In the genomic region with DNA sequence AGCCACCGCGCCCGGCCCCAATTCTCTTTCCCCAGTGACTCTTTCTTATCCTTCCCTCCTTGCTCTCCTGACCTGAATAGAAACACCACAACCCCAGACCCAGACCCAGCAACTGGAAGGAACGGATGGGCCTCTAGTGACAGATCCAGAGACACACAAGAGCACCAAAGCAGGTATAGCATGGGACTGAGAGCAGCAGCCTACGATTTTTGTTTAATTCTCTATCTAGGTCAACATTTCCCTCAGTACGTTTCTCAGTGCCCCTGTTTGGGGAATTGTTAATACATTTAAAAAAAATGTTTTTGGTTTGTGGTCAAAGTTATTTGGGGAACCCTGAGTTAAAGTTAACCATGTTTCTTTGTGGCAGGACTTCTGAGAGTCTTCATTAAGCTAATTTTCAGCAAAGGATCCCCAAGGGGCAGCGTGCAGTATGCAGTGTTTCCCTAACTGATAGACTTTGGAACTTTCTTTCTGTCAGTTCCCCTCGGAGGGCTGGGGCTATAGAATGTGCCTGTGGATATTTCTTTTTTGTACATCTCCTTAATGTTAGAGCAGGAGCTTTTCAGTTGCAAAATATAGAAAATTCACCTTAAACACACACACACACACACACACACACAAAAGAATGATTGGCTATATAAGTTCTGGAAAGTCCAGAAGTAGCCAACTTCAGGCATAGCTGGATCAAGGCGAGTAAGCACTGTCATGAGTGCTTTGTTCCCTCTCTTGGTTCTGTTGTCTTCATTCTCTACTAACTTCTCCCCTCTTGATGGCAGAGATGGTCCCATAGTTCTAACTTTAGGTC, we compare ENCODE assay signal across 1 cellular context.
A peak's percentile ranks its signal among the peaks of the same experiment; 100 is the strongest.
TF ChIP-seq lines count a peak whose summit lies in the region.

No MANE protein-coding gene starts in this region.

TF ChIP-seq in GM12878, 131 proteins besides CTCF, POLR2A, EP300 and RAD21 (continues in another document):
- TF ChIP-seq, protein P1, sequence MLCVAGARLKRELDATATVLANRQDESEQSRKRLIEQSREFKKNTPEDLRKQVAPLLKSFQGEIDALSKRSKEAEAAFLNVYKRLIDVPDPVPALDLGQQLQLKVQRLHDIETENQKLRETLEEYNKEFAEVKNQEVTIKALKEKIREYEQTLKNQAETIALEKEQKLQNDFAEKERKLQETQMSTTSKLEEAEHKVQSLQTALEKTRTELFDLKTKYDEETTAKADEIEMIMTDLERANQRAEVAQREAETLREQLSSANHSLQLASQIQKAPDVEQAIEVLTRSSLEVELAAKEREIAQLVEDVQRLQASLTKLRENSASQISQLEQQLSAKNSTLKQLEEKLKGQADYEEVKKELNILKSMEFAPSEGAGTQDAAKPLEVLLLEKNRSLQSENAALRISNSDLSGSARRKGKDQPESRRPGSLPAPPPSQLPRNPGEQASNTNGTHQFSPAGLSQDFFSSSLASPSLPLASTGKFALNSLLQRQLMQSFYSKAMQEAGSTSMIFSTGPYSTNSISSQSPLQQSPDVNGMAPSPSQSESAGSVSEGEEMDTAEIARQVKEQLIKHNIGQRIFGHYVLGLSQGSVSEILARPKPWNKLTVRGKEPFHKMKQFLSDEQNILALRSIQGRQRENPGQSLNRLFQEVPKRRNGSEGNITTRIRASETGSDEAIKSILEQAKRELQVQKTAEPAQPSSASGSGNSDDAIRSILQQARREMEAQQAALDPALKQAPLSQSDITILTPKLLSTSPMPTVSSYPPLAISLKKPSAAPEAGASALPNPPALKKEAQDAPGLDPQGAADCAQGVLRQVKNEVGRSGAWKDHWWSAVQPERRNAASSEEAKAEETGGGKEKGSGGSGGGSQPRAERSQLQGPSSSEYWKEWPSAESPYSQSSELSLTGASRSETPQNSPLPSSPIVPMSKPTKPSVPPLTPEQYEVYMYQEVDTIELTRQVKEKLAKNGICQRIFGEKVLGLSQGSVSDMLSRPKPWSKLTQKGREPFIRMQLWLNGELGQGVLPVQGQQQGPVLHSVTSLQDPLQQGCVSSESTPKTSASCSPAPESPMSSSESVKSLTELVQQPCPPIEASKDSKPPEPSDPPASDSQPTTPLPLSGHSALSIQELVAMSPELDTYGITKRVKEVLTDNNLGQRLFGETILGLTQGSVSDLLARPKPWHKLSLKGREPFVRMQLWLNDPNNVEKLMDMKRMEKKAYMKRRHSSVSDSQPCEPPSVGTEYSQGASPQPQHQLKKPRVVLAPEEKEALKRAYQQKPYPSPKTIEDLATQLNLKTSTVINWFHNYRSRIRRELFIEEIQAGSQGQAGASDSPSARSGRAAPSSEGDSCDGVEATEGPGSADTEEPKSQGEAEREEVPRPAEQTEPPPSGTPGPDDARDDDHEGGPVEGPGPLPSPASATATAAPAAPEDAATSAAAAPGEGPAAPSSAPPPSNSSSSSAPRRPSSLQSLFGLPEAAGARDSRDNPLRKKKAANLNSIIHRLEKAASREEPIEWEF (IDR thresholded peaks at IDR 0.05; ENCODE audit: insufficient replicate concordance, low read depth, low read length), result peak; percentile 34
- TF ChIP-seq, protein P2, sequence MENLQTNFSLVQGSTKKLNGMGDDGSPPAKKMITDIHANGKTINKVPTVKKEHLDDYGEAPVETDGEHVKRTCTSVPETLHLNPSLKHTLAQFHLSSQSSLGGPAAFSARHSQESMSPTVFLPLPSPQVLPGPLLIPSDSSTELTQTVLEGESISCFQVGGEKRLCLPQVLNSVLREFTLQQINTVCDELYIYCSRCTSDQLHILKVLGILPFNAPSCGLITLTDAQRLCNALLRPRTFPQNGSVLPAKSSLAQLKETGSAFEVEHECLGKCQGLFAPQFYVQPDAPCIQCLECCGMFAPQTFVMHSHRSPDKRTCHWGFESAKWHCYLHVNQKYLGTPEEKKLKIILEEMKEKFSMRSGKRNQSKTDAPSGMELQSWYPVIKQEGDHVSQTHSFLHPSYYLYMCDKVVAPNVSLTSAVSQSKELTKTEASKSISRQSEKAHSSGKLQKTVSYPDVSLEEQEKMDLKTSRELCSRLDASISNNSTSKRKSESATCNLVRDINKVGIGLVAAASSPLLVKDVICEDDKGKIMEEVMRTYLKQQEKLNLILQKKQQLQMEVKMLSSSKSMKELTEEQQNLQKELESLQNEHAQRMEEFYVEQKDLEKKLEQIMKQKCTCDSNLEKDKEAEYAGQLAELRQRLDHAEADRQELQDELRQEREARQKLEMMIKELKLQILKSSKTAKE (IDR thresholded peaks at IDR 0.05; ENCODE audit: low read depth, poor library complexity, severe bottlenecking), result peak; percentile 51
- TF ChIP-seq ZNF622 (IDR thresholded peaks at IDR 0.05), result no peak
- TF ChIP-seq GATAD2B (conservative IDR thresholded peaks at IDR 0.05; ENCODE audit: low read depth), result 0 out of 2 replicates have a peak, but pooled peaks have one; percentile 30
- peak; percentile 45 to 55; a peak in 3 of 4 replicates for TF ChIP-seq BHLHE40 (IDR thresholded peaks at IDR 0.05; ENCODE audit: borderline replicate concordance in 1 of 2, low read depth in 2 of 2, low read length in 1 of 2)
- TF ChIP-seq, protein P3, sequence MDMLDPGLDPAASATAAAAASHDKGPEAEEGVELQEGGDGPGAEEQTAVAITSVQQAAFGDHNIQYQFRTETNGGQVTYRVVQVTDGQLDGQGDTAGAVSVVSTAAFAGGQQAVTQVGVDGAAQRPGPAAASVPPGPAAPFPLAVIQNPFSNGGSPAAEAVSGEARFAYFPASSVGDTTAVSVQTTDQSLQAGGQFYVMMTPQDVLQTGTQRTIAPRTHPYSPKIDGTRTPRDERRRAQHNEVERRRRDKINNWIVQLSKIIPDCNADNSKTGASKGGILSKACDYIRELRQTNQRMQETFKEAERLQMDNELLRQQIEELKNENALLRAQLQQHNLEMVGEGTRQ (IDR thresholded peaks at IDR 0.05; ENCODE audit: borderline replicate concordance, low read depth, low read length), result no peak
- TF ChIP-seq HDAC6 (IDR thresholded peaks at IDR 0.05; ENCODE audit: unreplicated experiment), result no peak
- TF ChIP-seq MYB (IDR thresholded peaks at IDR 0.05; ENCODE audit: borderline replicate concordance, low read depth, low read length), result no peak
- TF ChIP-seq, protein P4, sequence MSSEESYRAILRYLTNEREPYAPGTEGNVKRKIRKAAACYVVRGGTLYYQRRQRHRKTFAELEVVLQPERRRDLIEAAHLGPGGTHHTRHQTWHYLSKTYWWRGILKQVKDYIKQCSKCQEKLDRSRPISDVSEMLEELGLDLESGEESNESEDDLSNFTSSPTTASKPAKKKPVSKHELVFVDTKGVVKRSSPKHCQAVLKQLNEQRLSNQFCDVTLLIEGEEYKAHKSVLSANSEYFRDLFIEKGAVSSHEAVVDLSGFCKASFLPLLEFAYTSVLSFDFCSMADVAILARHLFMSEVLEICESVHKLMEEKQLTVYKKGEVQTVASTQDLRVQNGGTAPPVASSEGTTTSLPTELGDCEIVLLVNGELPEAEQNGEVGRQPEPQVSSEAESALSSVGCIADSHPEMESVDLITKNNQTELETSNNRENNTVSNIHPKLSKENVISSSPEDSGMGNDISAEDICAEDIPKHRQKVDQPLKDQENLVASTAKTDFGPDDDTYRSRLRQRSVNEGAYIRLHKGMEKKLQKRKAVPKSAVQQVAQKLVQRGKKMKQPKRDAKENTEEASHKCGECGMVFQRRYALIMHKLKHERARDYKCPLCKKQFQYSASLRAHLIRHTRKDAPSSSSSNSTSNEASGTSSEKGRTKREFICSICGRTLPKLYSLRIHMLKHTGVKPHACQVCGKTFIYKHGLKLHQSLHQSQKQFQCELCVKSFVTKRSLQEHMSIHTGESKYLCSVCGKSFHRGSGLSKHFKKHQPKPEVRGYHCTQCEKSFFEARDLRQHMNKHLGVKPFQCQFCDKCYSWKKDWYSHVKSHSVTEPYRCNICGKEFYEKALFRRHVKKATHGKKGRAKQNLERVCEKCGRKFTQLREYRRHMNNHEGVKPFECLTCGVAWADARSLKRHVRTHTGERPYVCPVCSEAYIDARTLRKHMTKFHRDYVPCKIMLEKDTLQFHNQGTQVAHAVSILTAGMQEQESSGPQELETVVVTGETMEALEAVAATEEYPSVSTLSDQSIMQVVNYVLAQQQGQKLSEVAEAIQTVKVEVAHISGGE (CRISPR knock-in tag; IDR thresholded peaks at IDR 0.05), result no peak
- TF ChIP-seq, protein P5, sequence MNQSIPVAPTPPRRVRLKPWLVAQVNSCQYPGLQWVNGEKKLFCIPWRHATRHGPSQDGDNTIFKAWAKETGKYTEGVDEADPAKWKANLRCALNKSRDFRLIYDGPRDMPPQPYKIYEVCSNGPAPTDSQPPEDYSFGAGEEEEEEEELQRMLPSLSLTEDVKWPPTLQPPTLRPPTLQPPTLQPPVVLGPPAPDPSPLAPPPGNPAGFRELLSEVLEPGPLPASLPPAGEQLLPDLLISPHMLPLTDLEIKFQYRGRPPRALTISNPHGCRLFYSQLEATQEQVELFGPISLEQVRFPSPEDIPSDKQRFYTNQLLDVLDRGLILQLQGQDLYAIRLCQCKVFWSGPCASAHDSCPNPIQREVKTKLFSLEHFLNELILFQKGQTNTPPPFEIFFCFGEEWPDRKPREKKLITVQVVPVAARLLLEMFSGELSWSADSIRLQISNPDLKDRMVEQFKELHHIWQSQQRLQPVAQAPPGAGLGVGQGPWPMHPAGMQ (IDR thresholded peaks at IDR 0.05; ENCODE audit: borderline replicate concordance), result no peak
- peak; percentile 95 for TF ChIP-seq MTA2 (IDR thresholded peaks at IDR 0.05; ENCODE audit: low read depth)
- TF ChIP-seq, protein P6, sequence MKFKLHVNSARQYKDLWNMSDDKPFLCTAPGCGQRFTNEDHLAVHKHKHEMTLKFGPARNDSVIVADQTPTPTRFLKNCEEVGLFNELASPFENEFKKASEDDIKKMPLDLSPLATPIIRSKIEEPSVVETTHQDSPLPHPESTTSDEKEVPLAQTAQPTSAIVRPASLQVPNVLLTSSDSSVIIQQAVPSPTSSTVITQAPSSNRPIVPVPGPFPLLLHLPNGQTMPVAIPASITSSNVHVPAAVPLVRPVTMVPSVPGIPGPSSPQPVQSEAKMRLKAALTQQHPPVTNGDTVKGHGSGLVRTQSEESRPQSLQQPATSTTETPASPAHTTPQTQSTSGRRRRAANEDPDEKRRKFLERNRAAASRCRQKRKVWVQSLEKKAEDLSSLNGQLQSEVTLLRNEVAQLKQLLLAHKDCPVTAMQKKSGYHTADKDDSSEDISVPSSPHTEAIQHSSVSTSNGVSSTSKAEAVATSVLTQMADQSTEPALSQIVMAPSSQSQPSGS (IDR thresholded peaks at IDR 0.05; ENCODE audit: low read length), result no peak
- no peak for TF ChIP-seq NR2C1 (IDR thresholded peaks at IDR 0.05)
- TF ChIP-seq, protein P7, sequence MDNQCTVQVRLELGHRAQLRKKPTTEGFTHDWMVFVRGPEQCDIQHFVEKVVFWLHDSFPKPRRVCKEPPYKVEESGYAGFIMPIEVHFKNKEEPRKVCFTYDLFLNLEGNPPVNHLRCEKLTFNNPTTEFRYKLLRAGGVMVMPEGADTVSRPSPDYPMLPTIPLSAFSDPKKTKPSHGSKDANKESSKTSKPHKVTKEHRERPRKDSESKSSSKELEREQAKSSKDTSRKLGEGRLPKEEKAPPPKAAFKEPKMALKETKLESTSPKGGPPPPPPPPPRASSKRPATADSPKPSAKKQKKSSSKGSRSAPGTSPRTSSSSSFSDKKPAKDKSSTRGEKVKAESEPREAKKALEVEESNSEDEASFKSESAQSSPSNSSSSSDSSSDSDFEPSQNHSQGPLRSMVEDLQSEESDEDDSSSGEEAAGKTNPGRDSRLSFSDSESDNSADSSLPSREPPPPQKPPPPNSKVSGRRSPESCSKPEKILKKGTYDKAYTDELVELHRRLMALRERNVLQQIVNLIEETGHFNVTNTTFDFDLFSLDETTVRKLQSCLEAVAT (IDR thresholded peaks at IDR 0.05), result peak; percentile 72
- TF ChIP-seq TAF1 (IDR thresholded peaks at IDR 0.05; ENCODE audit: borderline replicate concordance, low read depth, low read length), result no peak
- peak; percentile 95 for TF ChIP-seq MEF2B (IDR thresholded peaks at IDR 0.05; ENCODE audit: partially characterized antibody, poor library complexity, severe bottlenecking)
- peak; percentile 29; the same call in 1 of the 2 replicates for TF ChIP-seq BMI1 (IDR thresholded peaks at IDR 0.05; ENCODE audit: borderline replicate concordance)
- TF ChIP-seq TARDBP (IDR thresholded peaks at IDR 0.05; ENCODE audit: borderline replicate concordance), result no peak
- TF ChIP-seq PAX5 (IDR thresholded peaks at IDR 0.05; ENCODE audit: borderline replicate concordance, low read depth, low read length), result no peak
- no peak for TF ChIP-seq EED (IDR thresholded peaks at IDR 0.05; ENCODE audit: low read depth)
- no peak for TF ChIP-seq ZZZ3 (IDR thresholded peaks at IDR 0.05; ENCODE audit: control insufficient read depth, insufficient read length, low read depth)
- peak; percentile 47; the same call in 1 of the 2 replicates for TF ChIP-seq MXI1 (IDR thresholded peaks at IDR 0.05; ENCODE audit: low read depth, low read length)
- TF ChIP-seq ZNF274 (IDR thresholded peaks at IDR 0.05; ENCODE audit: insufficient read depth, insufficient read length), result no peak
- 0 out of 2 replicates have a peak, but pooled peaks have one; percentile 14 for TF ChIP-seq DPF2 (IDR thresholded peaks at IDR 0.05)
- TF ChIP-seq BCL11A (IDR thresholded peaks at IDR 0.05; ENCODE audit: low read depth, low read length), result peak; percentile 53; the same call in 1 of the 2 replicates
- TF ChIP-seq ZNF24 (IDR thresholded peaks at IDR 0.05), result peak; percentile 76; the same call in 1 of the 2 replicates
- TF ChIP-seq ETV6 (conservative IDR thresholded peaks at IDR 0.05 in 1 of 2, IDR thresholded peaks at IDR 0.05 in 1 of 2; ENCODE audit: borderline replicate concordance in 1 of 2, low read depth in 1 of 2), result no peak
- no peak for TF ChIP-seq NFYA (IDR thresholded peaks at IDR 0.05; ENCODE audit: borderline replicate concordance, low read depth, low read length)
- TF ChIP-seq RCOR1 (conservative IDR thresholded peaks at IDR 0.05; ENCODE audit: low read depth, low read length), result no peak
- TF ChIP-seq, protein P8, sequence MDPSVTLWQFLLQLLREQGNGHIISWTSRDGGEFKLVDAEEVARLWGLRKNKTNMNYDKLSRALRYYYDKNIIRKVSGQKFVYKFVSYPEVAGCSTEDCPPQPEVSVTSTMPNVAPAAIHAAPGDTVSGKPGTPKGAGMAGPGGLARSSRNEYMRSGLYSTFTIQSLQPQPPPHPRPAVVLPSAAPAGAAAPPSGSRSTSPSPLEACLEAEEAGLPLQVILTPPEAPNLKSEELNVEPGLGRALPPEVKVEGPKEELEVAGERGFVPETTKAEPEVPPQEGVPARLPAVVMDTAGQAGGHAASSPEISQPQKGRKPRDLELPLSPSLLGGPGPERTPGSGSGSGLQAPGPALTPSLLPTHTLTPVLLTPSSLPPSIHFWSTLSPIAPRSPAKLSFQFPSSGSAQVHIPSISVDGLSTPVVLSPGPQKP (IDR thresholded peaks at IDR 0.05; ENCODE audit: low read depth, low read length), result no peak
- TF ChIP-seq, protein P9, sequence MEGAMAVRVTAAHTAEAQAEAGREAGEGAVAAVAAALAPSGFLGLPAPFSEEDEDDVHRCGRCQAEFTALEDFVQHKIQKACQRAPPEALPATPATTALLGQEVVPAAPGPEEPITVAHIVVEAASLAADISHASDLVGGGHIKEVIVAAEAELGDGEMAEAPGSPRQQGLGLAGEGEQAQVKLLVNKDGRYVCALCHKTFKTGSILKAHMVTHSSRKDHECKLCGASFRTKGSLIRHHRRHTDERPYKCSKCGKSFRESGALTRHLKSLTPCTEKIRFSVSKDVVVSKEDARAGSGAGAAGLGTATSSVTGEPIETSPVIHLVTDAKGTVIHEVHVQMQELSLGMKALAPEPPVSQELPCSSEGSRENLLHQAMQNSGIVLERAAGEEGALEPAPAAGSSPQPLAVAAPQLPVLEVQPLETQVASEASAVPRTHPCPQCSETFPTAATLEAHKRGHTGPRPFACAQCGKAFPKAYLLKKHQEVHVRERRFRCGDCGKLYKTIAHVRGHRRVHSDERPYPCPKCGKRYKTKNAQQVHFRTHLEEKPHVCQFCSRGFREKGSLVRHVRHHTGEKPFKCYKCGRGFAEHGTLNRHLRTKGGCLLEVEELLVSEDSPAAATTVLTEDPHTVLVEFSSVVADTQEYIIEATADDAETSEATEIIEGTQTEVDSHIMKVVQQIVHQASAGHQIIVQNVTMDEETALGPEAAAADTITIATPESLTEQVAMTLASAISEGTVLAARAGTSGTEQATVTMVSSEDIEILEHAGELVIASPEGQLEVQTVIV (IDR thresholded peaks at IDR 0.05; ENCODE audit: borderline replicate concordance, partially characterized antibody), result no peak
- TF ChIP-seq TCF7 (IDR thresholded peaks at IDR 0.05; ENCODE audit: borderline replicate concordance), result no peak
- no peak for TF ChIP-seq CBX5 (IDR thresholded peaks at IDR 0.05; ENCODE audit: low read depth)
